Comparison of ENCODE assay signal across 22 cellular contexts in genomic region chr17:15083225-15083624, GRCh38.
DNase-seq lines count a peak whose midpoint lies in the region; ATAC-seq, FAIRE-seq and TF ChIP-seq lines count a peak whose summit lies in the region.
"Had no signal": no experiment of that assay in that cellular context is flagged by ENCODE, and none has a peak within 500 bp of the region (broad histone marks: within the 10 kb centered on the region; RNA-seq: fewer than 3 reads in every experiment).

No MANE protein-coding gene starts in this region.

- no peak overlapping the region for H4K5ac ChIP-seq in H1 (ENCODE audit: insufficient read length, low read depth, low read length)

- no peaks in the 10 kb centered on the region for H3K79me2 ChIP-seq in H1 (ENCODE audit: control insufficient read depth in 1 of 2, insufficient read depth in 2 of 2, low read length in 2 of 2)

- no peak for TF ChIP-seq POLR2A in H1 (IDR thresholded peaks at IDR 0.05; ENCODE audit: control extremely low read depth in 1 of 2, low read depth in 2 of 2, low read length in 2 of 2)

- H3K23ac ChIP-seq in H1 (ENCODE audit: insufficient read length) = no peak overlapping the region
- no peak overlapping the region for H3K23ac ChIP-seq in mesenchymal stem cell (ENCODE audit: low read length in 2 of 2)

- peak; percentile 50 for FAIRE-seq in H1 (lab: Jason Lieb, UNC)
- FAIRE-seq: G401.6, GM12891, GM18507 had no signal

- H3K14ac ChIP-seq in H1 (ENCODE audit: insufficient read length) (no peak overlapping the region), mesenchymal stem cell (ENCODE audit: low read length in 2 of 2) (no peak overlapping the region)

- H3K4me1 ChIP-seq in H1 (replicated peaks in 1 of 4; ENCODE audit: control insufficient read depth in 3 of 4, insufficient read depth in 4 of 4, low read length in 3 of 4) (peaks cover 8 to 12% (median 10%) of the 10 kb centered on the region in 4 experiments; a peak in 6 of 7 replicates), mesenchymal stem cell (ENCODE audit: control insufficient read depth, insufficient read depth, low read depth, low read length) (no peaks in the 10 kb centered on the region)
- H3K4me1 ChIP-seq: Peyer's patch had no signal

- H2BK5ac ChIP-seq in H1 (ENCODE audit: low read depth, low read length) = no peak overlapping the region
- no peak overlapping the region for H2BK5ac ChIP-seq in mesenchymal stem cell (ENCODE audit: low read depth, low read length, poor library complexity, severe bottlenecking)

- no peak for TF ChIP-seq RAD21 in H1 (IDR thresholded peaks at IDR 0.05 in 1 of 2, conservative IDR thresholded peaks at IDR 0.05 in 1 of 2; ENCODE audit: low read depth in 2 of 2, low read length in 2 of 2)

- intact Hi-C loops in Right ventricle myocardium inferior (cut with DNase I) = no loop called here
- intact Hi-C loops in left cardiac atrium (cut with DNase I) = no loop called here
- intact Hi-C loops in head of caudate nucleus (cut with DNase I) = no loop called here

- H3K79me1 ChIP-seq in H1 (ENCODE audit: low read depth, low read length) (no peaks in the 10 kb centered on the region), mesenchymal stem cell (replicated peaks; ENCODE audit: low read length, poor library complexity, severe bottlenecking) (no peaks in the 10 kb centered on the region)

- no peak overlapping the region for H3K27ac ChIP-seq in H1 (ENCODE audit: low read depth, low read length)
- no peak overlapping the region for H3K27ac ChIP-seq in mesenchymal stem cell (ENCODE audit: low read length, poor library complexity, severe bottlenecking)
- H3K27ac ChIP-seq: 22Rv1, Peyer's patch had no signal

- CTCF ChIA-PET in H1 (lab: Charles Lee; ENCODE audit: partially characterized antibody) = interaction anchor here (1.0 kb wide), 1 partner anchor 9 kb away, joined by 4 read pairs; no protein-coding TSS in a partner anchor

- H2BK15ac ChIP-seq in H1 (ENCODE audit: low read length) = no peak overlapping the region
- H2BK15ac ChIP-seq in mesenchymal stem cell (ENCODE audit: low read depth, poor library complexity, severe bottlenecking) = no peak overlapping the region

- no peak overlapping the region for H2BK12ac ChIP-seq in H1 (ENCODE audit: low read depth, low read length)
- no peak overlapping the region for H2BK12ac ChIP-seq in mesenchymal stem cell (ENCODE audit: low read length in 2 of 2)

- 87% methylated on average over 5 of the region's 5 CpGs; no CpG with 5 or more reads in 1 of the 2 experiments for WGBS in H1 (ENCODE audit: extremely low coverage in 1 of 2, insufficient coverage in 1 of 2, insufficient read length in 1 of 2, insufficient replicate concordance in 2 of 2, low coverage in 1 of 2, low lambda C conversion rate in 2 of 2, missing lambda C conversion rate in 1 of 2), 2 experiments
- WGBS in mesenchymal stem cell = 85% methylated on average over 5 of the region's 5 CpGs

- H3K27me3 ChIP-seq in H1 (replicated peaks in 1 of 4; ENCODE audit: control insufficient read depth in 3 of 4, extremely low read depth in 1 of 4, insufficient read depth in 3 of 4, low read length in 3 of 4) (peaks cover 0 to 3% (median 0%) of the 10 kb centered on the region in 4 experiments; a peak in 2 of 7 replicates), mesenchymal stem cell (ENCODE audit: control insufficient read depth in 1 of 2, insufficient read depth in 1 of 2, low read length in 2 of 2) (peaks cover 0 to 8% of the 10 kb centered on the region in 2 experiments)
- H3K27me3 ChIP-seq: Peyer's patch had no signal

- peak; percentile 62 for DNase-seq in Right ventricle myocardium inferior (ENCODE audit: missing footprints)
- no peak for DNase-seq in left cardiac atrium
- DNase-seq in H1 (ENCODE audit: low read depth in 1 of 2, low spot score in 2 of 2) = no peak
- peak; percentile 2 for DNase-seq in mesenchymal stem cell
- peak; percentile 2 for DNase-seq in pons (ENCODE audit: low spot score)
- DNase-seq in mesenteric fat pad (ENCODE audit: low spot score) = no peak
- DNase-seq in head of caudate nucleus = no peak
- DNase-seq: CD8-positive, alpha-beta T cell; DMS79 treated with DMSO at 0.1 percent for 48 hours; GOT3; Karpas-422; MM.1S; NCI-H1092 treated with DMSO at 0.1 percent for 48 hours; NCI-H1694; NCI-H510A treated with DMSO at 0.1 percent for 48 hours; Peyer's patch; SHP77 had no signal

- H4K20me1 ChIP-seq in H1 (replicated peaks in 1 of 2; ENCODE audit: control insufficient read depth in 1 of 2, insufficient read depth in 2 of 2, low read length in 2 of 2) = no peaks in the 10 kb centered on the region

- H3K4me3 ChIP-seq in H1 (ENCODE audit: extremely low read depth in 1 of 4, insufficient read depth in 2 of 4, low read depth in 3 of 4, low read length in 4 of 4) (no peak overlapping the region), mesenchymal stem cell (ENCODE audit: insufficient read depth in 1 of 2, low read depth in 1 of 2, low read length in 2 of 2) (no peak overlapping the region)
- H3K4me3 ChIP-seq: Peyer's patch had no signal

- H4K91ac ChIP-seq in H1 (replicated peaks; ENCODE audit: insufficient read length, low read length) (no peak overlapping the region), mesenchymal stem cell (ENCODE audit: low read length) (no peak overlapping the region)

- H3K4me2 ChIP-seq in H1 (ENCODE audit: insufficient read depth in 1 of 2, low read depth in 2 of 2, low read length in 2 of 2) = no peak overlapping the region
- H3K4me2 ChIP-seq in mesenchymal stem cell (ENCODE audit: low read length, poor library complexity, severe bottlenecking) = no peak overlapping the region

- H3K18ac ChIP-seq in H1 (ENCODE audit: extremely low read depth, low read length) = no peak overlapping the region
- no peak overlapping the region for H3K18ac ChIP-seq in mesenchymal stem cell (ENCODE audit: low read depth in 1 of 2, low read length in 2 of 2)

- TF ChIP-seq CTCF in H1 (IDR thresholded peaks at IDR 0.05; ENCODE audit: control extremely low read depth in 1 of 3, insufficient read depth in 1 of 3, low read depth in 1 of 3, low read length in 3 of 3) = no peak

- peak overlapping the region; percentile 15; the same call in 1 of the 2 replicates for H2BK20ac ChIP-seq in H1 (ENCODE audit: low read length)

- no peaks in the 10 kb centered on the region for H3K23me2 ChIP-seq in H1 (ENCODE audit: low read depth, low read length)

- ATAC-seq in Right ventricle myocardium inferior (peak; percentile 68), left cardiac atrium (no peak), HG03457 (IDR thresholded peaks at IDR 0.05; ENCODE audit: unreplicated experiment) (no peak)
- ATAC-seq: CD8-positive, alpha-beta T cell had no signal

- no peaks in the 10 kb centered on the region for H3K9me3 ChIP-seq in H1 (ENCODE audit: insufficient read depth in 2 of 2, low read depth in 1 of 2, low read length in 1 of 2)
- H3K9me3 ChIP-seq in mesenchymal stem cell (ENCODE audit: control insufficient read depth, low read length) = no peaks in the 10 kb centered on the region
- H3K9me3 ChIP-seq: Peyer's patch had no signal

- POLR2A ChIA-PET in H1 (lab: Charles Lee; ENCODE audit: partially characterized antibody) = no interaction called here

- H2AK5ac ChIP-seq in H1 (ENCODE audit: low read depth, low read length) = no peak overlapping the region
- H2AK5ac ChIP-seq in mesenchymal stem cell (ENCODE audit: low read length, severe bottlenecking) = no peak overlapping the region

- H3K4ac ChIP-seq in H1 (replicated peaks; ENCODE audit: insufficient read length, low read depth, low read length) = peak overlapping the region; percentile 4
- H3K4ac ChIP-seq in mesenchymal stem cell (ENCODE audit: low read depth in 1 of 2, low read length in 2 of 2) = no peak overlapping the region

- no peak for TF ChIP-seq EP300 in H1 (IDR thresholded peaks at IDR 0.05; ENCODE audit: borderline replicate concordance in 1 of 2, low read depth in 2 of 2, low read length in 2 of 2)

- no peaks in the 10 kb centered on the region for H3K36me3 ChIP-seq in H1 (ENCODE audit: control insufficient read depth in 2 of 4, insufficient read depth in 4 of 4, low read length in 3 of 4)
- no peaks in the 10 kb centered on the region for H3K36me3 ChIP-seq in mesenchymal stem cell (ENCODE audit: control insufficient read depth in 1 of 2, insufficient read depth in 2 of 2, low read depth in 1 of 2, low read length in 2 of 2)
- H3K36me3 ChIP-seq: Peyer's patch had no signal

- no peak overlapping the region for H3K56ac ChIP-seq in H1 (replicated peaks; ENCODE audit: insufficient read length, low read depth, low read length)

- H4K8ac ChIP-seq in H1 (ENCODE audit: extremely low read depth, insufficient read depth, low read length) = no peak overlapping the region
- no peak overlapping the region for H4K8ac ChIP-seq in mesenchymal stem cell (ENCODE audit: low read length)

- no peak overlapping the region for H3K9ac ChIP-seq in H1 (replicated peaks in 1 of 4; ENCODE audit: extremely low read depth in 1 of 4, low read depth in 3 of 4, low read length in 3 of 4)
- no peak overlapping the region for H3K9ac ChIP-seq in mesenchymal stem cell (ENCODE audit: low read length)

- H2AFZ ChIP-seq in H1 (ENCODE audit: low read length) = no peak overlapping the region
- H2AFZ ChIP-seq in mesenchymal stem cell (ENCODE audit: low read depth, low read length) = no peak overlapping the region

- H2BK120ac ChIP-seq in H1 (replicated peaks; ENCODE audit: low read depth, low read length) (no peak overlapping the region), mesenchymal stem cell (ENCODE audit: low read depth, low read length) (no peak overlapping the region)

TF ChIP-seq in H1, 55 proteins besides CTCF, POLR2A, EP300 and RAD21 (continues in another document):
- TF ChIP-seq CTBP2 (IDR thresholded peaks at IDR 0.05; ENCODE audit: borderline replicate concordance, insufficient read depth, insufficient read length, low read length) (no peak), KDM1A (IDR thresholded peaks at IDR 0.05; ENCODE audit: borderline replicate concordance, low read length) (no peak), SP2 (IDR thresholded peaks at IDR 0.05; ENCODE audit: low read length) (no peak), ATF2 (IDR thresholded peaks at IDR 0.05; ENCODE audit: low read length) (no peak), ZNF274 (IDR thresholded peaks at IDR 0.05; ENCODE audit: borderline replicate concordance, extremely low read depth, low read length) (no peak)

Comparison
In these comparisons a context has a peak if more than half of its experiments do, and no peak if none do; other contexts are left out.
1. DNase-seq: peak in Right ventricle myocardium inferior (single experiment), mesenchymal stem cell (single experiment) and pons (single experiment); none in left cardiac atrium (single experiment), H1 (0 of 2), mesenteric fat pad (single experiment) and head of caudate nucleus (0 of 42).